17 cellular contexts compared by ENCODE assay signal in the genomic region with DNA sequence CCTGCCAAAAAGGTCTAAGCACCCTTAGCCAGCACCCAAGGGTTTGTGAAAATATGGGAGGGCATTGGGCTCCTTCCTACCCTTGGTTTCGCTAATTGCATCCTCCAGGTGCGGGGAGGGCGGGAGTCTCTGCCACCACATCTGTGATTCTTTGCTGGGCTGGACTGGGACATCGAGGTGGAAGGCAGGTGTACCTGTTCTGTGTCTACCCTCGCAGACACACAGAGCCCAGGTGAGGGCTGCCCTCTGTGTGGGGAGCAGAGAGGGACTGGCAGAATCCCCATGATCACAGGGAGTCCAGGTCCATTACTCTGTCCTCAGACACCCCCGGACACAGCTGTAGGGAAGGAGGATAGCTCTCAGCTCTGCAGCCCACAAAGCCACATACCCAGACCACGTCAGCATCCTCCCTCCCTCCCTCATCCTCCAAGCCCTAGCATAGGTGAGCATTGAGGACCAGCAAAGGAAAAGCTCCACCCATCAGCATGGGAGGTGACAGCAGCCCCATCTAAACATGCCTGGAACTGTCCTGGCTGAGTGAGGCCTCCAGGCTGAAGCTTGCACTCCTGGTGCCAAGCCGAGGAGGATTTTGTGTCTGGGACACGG. TPM values are rescaled to one million over a fixed set of nuclear protein-coding genes. Genes with fewer than 3 reads are reported as not detected.
DNase-seq lines count a peak whose midpoint lies in the region; ATAC-seq and TF ChIP-seq lines count a peak whose summit lies in the region.
"Had no signal": no experiment of that assay in that cellular context is flagged by ENCODE, and none has a peak within 500 bp of the region (broad histone marks: within the 10 kb centered on the region; RNA-seq: fewer than 3 reads in every experiment).

No MANE protein-coding gene starts in this region.

- H3K4me3 ChIP-seq in lower lobe of right lung: no peak overlapping the region
- no peak overlapping the region for H3K4me3 ChIP-seq in upper lobe of right lung
- no peak overlapping the region for H3K4me3 ChIP-seq in Karpas-422 (ENCODE audit: low read length)
- H3K4me3 ChIP-seq: gastrocnemius medialis had no signal

- no peaks in the 10 kb centered on the region for H3K9me3 Mint-ChIP-seq in activated T-helper 17 cell treated with anti-CD3 and anti-CD28 coated beads, Interleukin-2, amount 50 U/mL, for 72 hours
- H3K9me3 Mint-ChIP-seq: stimulated activated memory B cell treated with anti-CD40 and anti-IgM and Interleukin-4, amounts not matched to agents 10 μg/mL and 1 μg/mL and 100 μg/mL, for 72 hours had no signal

- no peaks in the 10 kb centered on the region for H4K20me1 ChIP-seq in Karpas-422 (ENCODE audit: insufficient read depth, low read depth, low read length)

- H3K9me3 ChIP-seq in lower lobe of right lung (no peaks in the 10 kb centered on the region), upper lobe of right lung (no peaks in the 10 kb centered on the region), Karpas-422 (ENCODE audit: low read length) (no peaks in the 10 kb centered on the region)
- H3K9me3 ChIP-seq: gastrocnemius medialis, neutrophil, SK-N-SH had no signal

- intact Hi-C loops in lower lobe of right lung (cut with DNase I) (no loop called here), upper lobe of right lung (cut with DNase I) (no loop called here)

- peak; percentile 29 for DNase-seq in stimulated activated CD4-positive, alpha-beta T cell treated with anti-CD3 and anti-CD28 coated beads, Interleukin-15, amount 100 ng/mL, for 24 hours
- no peak for DNase-seq in stimulated activated CD4-positive, alpha-beta T cell treated with anti-CD3 and anti-CD28 coated beads, Interleukin-12 subunit alpha, Interleukin-12 subunit beta, amount 100 ng/mL, for 4 hours
- DNase-seq in lower lobe of right lung: no peak
- no peak for DNase-seq in upper lobe of right lung
- no peak for DNase-seq in NCI-H748 treated with DMSO at 0.1 percent for 48 hours (lab: John Stamatoyannopoulos, UW)
- no peak for DNase-seq in Karpas-422
- DNase-seq in NCI-H1048 (lab: John Stamatoyannopoulos, UW): no peak
- DNase-seq: activated CD4-positive, CD25-positive, alpha-beta regulatory T cell treated with anti-CD3 and anti-CD28 coated beads, Interleukin-2, amount 50 U/mL, for 72 hours; gastrocnemius medialis; left cardiac atrium; NCI-H1436; NCI-H69; SK-N-SH had no signal

- no peaks in the 10 kb centered on the region for H3K36me3 Mint-ChIP-seq in activated T-helper 17 cell treated with anti-CD3 and anti-CD28 coated beads, Interleukin-2, amount 50 U/mL, for 72 hours (ENCODE audit: low read depth)
- H3K36me3 Mint-ChIP-seq: stimulated activated memory B cell treated with anti-CD40 and anti-IgM and Interleukin-4, amounts not matched to agents 10 μg/mL and 1 μg/mL and 100 μg/mL, for 72 hours had no signal

- no peak overlapping the region for H3K4me2 ChIP-seq in Karpas-422 (ENCODE audit: low read depth, low read length, poor library complexity, severe bottlenecking)
- H3K4me2 ChIP-seq: SK-N-SH had no signal

- no peak overlapping the region for H3K9ac ChIP-seq in Karpas-422 (ENCODE audit: low read length)
- H3K9ac ChIP-seq: SK-N-SH had no signal

- H3K27ac ChIP-seq in lower lobe of right lung: no peak overlapping the region
- H3K27ac ChIP-seq in upper lobe of right lung: no peak overlapping the region
- H3K27ac ChIP-seq in Karpas-422 (ENCODE audit: low read length): no peak overlapping the region
- H3K27ac ChIP-seq: gastrocnemius medialis, neutrophil had no signal

- H2AFZ ChIP-seq in Karpas-422 (ENCODE audit: low read length): no peak overlapping the region

- H3K79me2 ChIP-seq in Karpas-422 (ENCODE audit: low read length): no peaks in the 10 kb centered on the region

- H3K4me1 ChIP-seq in lower lobe of right lung: peaks cover 4% of the 10 kb centered on the region
- peaks cover 4% of the 10 kb centered on the region for H3K4me1 ChIP-seq in upper lobe of right lung
- no peaks in the 10 kb centered on the region for H3K4me1 ChIP-seq in Karpas-422 (ENCODE audit: low read length)

- TF ChIP-seq CTCF in lower lobe of right lung (IDR thresholded peaks at IDR 0.05): no peak
- no peak for TF ChIP-seq CTCF in upper lobe of right lung (IDR thresholded peaks at IDR 0.05)

- H3K36me3 ChIP-seq in lower lobe of right lung: no peaks in the 10 kb centered on the region
- no peaks in the 10 kb centered on the region for H3K36me3 ChIP-seq in upper lobe of right lung
- H3K36me3 ChIP-seq in Karpas-422 (ENCODE audit: insufficient read depth, low read length): no peaks in the 10 kb centered on the region
- H3K36me3 ChIP-seq: gastrocnemius medialis, neutrophil had no signal

- peak overlapping the region; percentile 77 for H3K27ac Mint-ChIP-seq in activated T-helper 17 cell treated with anti-CD3 and anti-CD28 coated beads, Interleukin-2, amount 50 U/mL, for 72 hours
- H3K27ac Mint-ChIP-seq: stimulated activated memory B cell treated with anti-CD40 and anti-IgM and Interleukin-4, amounts not matched to agents 10 μg/mL and 1 μg/mL and 100 μg/mL, for 72 hours had no signal

- peak overlapping the region; percentile 57 for H3K4me3 Mint-ChIP-seq in activated T-helper 17 cell treated with anti-CD3 and anti-CD28 coated beads, Interleukin-2, amount 50 U/mL, for 72 hours
- H3K4me3 Mint-ChIP-seq: stimulated activated memory B cell treated with anti-CD40 and anti-IgM and Interleukin-4, amounts not matched to agents 10 μg/mL and 1 μg/mL and 100 μg/mL, for 72 hours had no signal

- ATAC-seq in activated T-helper 17 cell treated with anti-CD3 and anti-CD28 coated beads, Interleukin-2, amount 50 U/mL, for 72 hours (replicated peaks): peak; percentile 68
- ATAC-seq in lower lobe of right lung (peak; percentile 24 to 26), upper lobe of right lung (peak; percentile 9)
- ATAC-seq: gastrocnemius medialis; HCT116; stimulated activated memory B cell treated with anti-CD40 and anti-IgM and Interleukin-4, amounts not matched to agents 10 μg/mL and 1 μg/mL and 100 μg/mL, for 72 hours had no signal

- peaks cover 16% of the 10 kb centered on the region for H3K4me1 Mint-ChIP-seq in activated T-helper 17 cell treated with anti-CD3 and anti-CD28 coated beads, Interleukin-2, amount 50 U/mL, for 72 hours
- H3K4me1 Mint-ChIP-seq: stimulated activated memory B cell treated with anti-CD40 and anti-IgM and Interleukin-4, amounts not matched to agents 10 μg/mL and 1 μg/mL and 100 μg/mL, for 72 hours had no signal

- no peaks in the 10 kb centered on the region for H3K9me2 ChIP-seq in Karpas-422 (replicated peaks; ENCODE audit: insufficient read depth, low read length)
- H3K9me2 ChIP-seq: SK-N-SH had no signal

- no peaks in the 10 kb centered on the region for H3K27me3 Mint-ChIP-seq in activated T-helper 17 cell treated with anti-CD3 and anti-CD28 coated beads, Interleukin-2, amount 50 U/mL, for 72 hours

- H3K27me3 ChIP-seq in lower lobe of right lung (ENCODE audit: low read depth) (no peaks in the 10 kb centered on the region), upper lobe of right lung (no peaks in the 10 kb centered on the region), Karpas-422 (ENCODE audit: low read length) (no peaks in the 10 kb centered on the region)
- H3K27me3 ChIP-seq: gastrocnemius medialis, neutrophil had no signal

RNA-seq across cellular contexts. Expression of gene PLB1, which starts 49.8 kb away (rescaled TPM):
- total RNA-seq in activated T-helper 17 cell treated with anti-CD3 and anti-CD28 coated beads, Interleukin-2, amount 50 U/mL, for 72 hours: under 1 TPM; 0.61 to 0.90 TPM
- 5.5 TPM for total RNA-seq in lower lobe of right lung
- 4.2 TPM for total RNA-seq in upper lobe of right lung
- total RNA-seq in Karpas-422 (2014; rRNA removed; shearing (Covaris generic); ENCODE audit: low replicate concordance): 0.11 TPM in 1 of 2 replicates, not detected in the other

Comparison
In these comparisons a context has a peak if more than half of its experiments do, and no peak if none do; other contexts are left out.
1. ATAC-seq: peak in every context shown above with its lines; median percentile 68 in activated T-helper 17 cell treated with anti-CD3 and anti-CD28 coated beads, Interleukin-2, amount 50 U/mL, for 72 hours; 25 in lower lobe of right lung; 9 in upper lobe of right lung.